ENCODE assay signal across 12 cellular contexts in the genomic region with DNA sequence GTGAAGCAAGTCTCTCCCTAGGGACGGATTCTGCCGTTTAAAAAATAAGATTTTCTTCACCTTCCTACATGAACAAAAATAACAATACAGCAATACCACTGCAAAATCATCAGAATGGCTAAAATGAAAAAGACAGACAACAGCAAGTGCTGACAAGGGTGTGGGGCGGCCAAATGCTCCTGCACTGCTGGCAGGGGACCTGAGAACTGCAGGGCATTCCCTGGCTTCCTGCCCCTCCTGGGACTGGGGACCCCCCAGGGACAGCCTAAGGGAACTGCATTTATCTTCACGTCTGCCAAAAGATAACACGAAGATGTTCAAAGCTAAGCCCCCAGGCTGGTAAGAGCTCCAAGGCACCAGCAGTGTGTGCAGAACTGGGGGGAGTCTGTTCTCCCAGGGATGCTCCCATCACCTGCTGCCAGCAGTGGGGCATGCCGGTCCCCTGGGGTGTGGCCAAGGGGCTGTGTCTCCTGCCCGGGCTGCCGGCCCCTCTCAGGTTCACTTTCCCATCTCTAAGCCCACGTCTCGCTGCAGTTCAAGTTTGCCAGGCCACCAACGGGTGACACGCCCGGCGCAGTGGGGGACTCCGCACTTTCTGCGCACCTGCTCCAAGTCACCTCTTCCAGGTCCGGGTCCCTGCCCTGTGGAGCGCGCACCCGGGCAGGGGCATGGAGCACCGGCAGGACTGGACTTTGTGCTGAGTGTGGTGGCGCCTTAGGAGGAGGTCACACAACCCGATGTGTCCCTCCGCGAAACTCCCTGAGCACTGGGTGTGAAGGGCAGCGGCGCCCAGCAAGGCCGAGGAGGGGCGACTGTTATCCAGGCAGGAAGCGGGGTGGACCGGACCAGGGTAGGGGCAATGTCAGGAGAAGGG. TPM values are rescaled to one million over a fixed set of nuclear protein-coding genes. Genes with fewer than 3 reads are reported as not detected.
DNase-seq lines count a peak whose midpoint lies in the region; ATAC-seq lines count a peak whose summit lies in the region.
"Had no signal": no experiment of that assay in that cellular context is flagged by ENCODE, and none has a peak within 500 bp of the region (broad histone marks: within the 10 kb centered on the region; RNA-seq: fewer than 3 reads in every experiment).

No MANE protein-coding gene starts in this region.

- H3K27ac Mint-ChIP-seq in T-cell, result peak overlapping the region in 1 of 2 donors; percentile 64
- H3K27ac Mint-ChIP-seq: WTC11 had no signal

- H3K27me3 Mint-ChIP-seq in T-cell, result peaks cover 10 to 51% of the 10 kb centered on the region in 2 donors

- no peaks in the 10 kb centered on the region for H3K36me3 Mint-ChIP-seq in T-cell
- H3K36me3 Mint-ChIP-seq: WTC11 had no signal

- peak overlapping the region; percentile 0 to 73 (median 20) for H3K9ac ChIP-seq in skeletal muscle tissue (ENCODE audit: low read depth in 1 of 3, low read length in 3 of 3)

- peaks cover 0 to 10% (median 8%) of the 10 kb centered on the region in 3 donors for H3K4me1 ChIP-seq in skeletal muscle tissue (ENCODE audit: control insufficient read depth in 3 of 3, insufficient read depth in 3 of 3, low read length in 3 of 3)

- peaks cover 12 to 16% (median 16%) of the 10 kb centered on the region in 3 donors for H3K4me1 Mint-ChIP-seq in T-cell

- peaks cover 35 to 51% (median 45%) of the 10 kb centered on the region in 3 donors for H3K27me3 ChIP-seq in skeletal muscle tissue (ENCODE audit: control insufficient read depth in 3 of 3, insufficient read depth in 3 of 3, low read length in 3 of 3)

- peak overlapping the region in 2 of 3 donors; percentile 49 to 60 for H3K4me3 Mint-ChIP-seq in T-cell
- H3K4me3 Mint-ChIP-seq: WTC11 had no signal

- CTCF ChIA-PET in T-cell (lab: Charles Lee), result no interaction called here

- ATAC-seq in T-cell (replicated peaks in 1 of 4) (peak in 1 of 4 experiments; percentile 25), left lobe of liver (peak; percentile 11), HG03039 (IDR thresholded peaks at IDR 0.05; ENCODE audit: unreplicated experiment) (no peak), HG03469 (IDR thresholded peaks at IDR 0.05; ENCODE audit: unreplicated experiment) (no peak)
- ATAC-seq: WTC11 had no signal

- H3K9me3 Mint-ChIP-seq in T-cell, result no peaks in the 10 kb centered on the region
- H3K9me3 Mint-ChIP-seq: WTC11 had no signal

- peak overlapping the region; percentile 77 for H3K27ac ChIP-seq in skeletal muscle tissue (ENCODE audit: low read depth, low read length)

- no peaks in the 10 kb centered on the region for H3K9me3 ChIP-seq in skeletal muscle tissue (ENCODE audit: control insufficient read depth in 3 of 3, low read length in 3 of 3)
- H3K9me3 ChIP-seq: adrenal gland had no signal

- POLR2A ChIA-PET in T-cell (lab: Charles Lee), result no interaction called here

- H3K4me3 ChIP-seq in skeletal muscle tissue (ENCODE audit: low read length in 3 of 3), result peak overlapping the region in 2 of 3 donors; percentile 14 to 54

- DNase-seq in COLO668 (lab: John Stamatoyannopoulos, UW; ENCODE audit: unreplicated experiment) (peak; percentile 16), T-cell (no peak), left lobe of liver (ENCODE audit: low spot score) (no peak), SKM-1 treated with dmso at 0.1 percent for 144 hours (lab: John Stamatoyannopoulos, UW; ENCODE audit: unreplicated experiment) (no peak), NCI-H748 (lab: John Stamatoyannopoulos, UW; ENCODE audit: unreplicated experiment) (no peak)
- DNase-seq: NCI-H1092 treated with DMSO at 0.1 percent for 48 hours, NCI-H446 had no signal

- peaks cover 0 to 3% (median 0%) of the 10 kb centered on the region in 3 donors for H3K36me3 ChIP-seq in skeletal muscle tissue (ENCODE audit: control insufficient read depth in 3 of 3, insufficient read depth in 3 of 3, low read length in 3 of 3)
- H3K36me3 ChIP-seq: adrenal gland had no signal

RNA-seq across cellular contexts. Expression of gene EGFL7, which starts 4.5 kb away (rescaled TPM):
- total RNA-seq in T-cell, result 1 to 10 TPM in 3 of 5 donors, under 1 TPM in 2; 0.43 to 1.9 (median 1.1) TPM
- 42.3 TPM for total RNA-seq in left lobe of liver
- 51.7 TPM for total RNA-seq in skeletal muscle tissue

RNA-seq across cellular contexts. Expression of gene AGPAT2, which starts 29.0 kb away (rescaled TPM):
- total RNA-seq in T-cell, result 10 to 100 TPM in 4 of 5 donors, 1 to 10 TPM in 1; 6.5 to 13.0 (median 12.1) TPM
- total RNA-seq in left lobe of liver, result 213 TPM
- total RNA-seq in skeletal muscle tissue, result 27.1 TPM

RNA-seq across cellular contexts. Expression of gene DIPK1B, which starts 54.2 kb away (rescaled TPM):
- total RNA-seq in T-cell (1 to 10 TPM in 1 of 5 donors, under 1 TPM in 4; 0.25 to 2.1 (median 0.77) TPM), left lobe of liver (3.0 TPM), skeletal muscle tissue (11.0 TPM)

Comparison
In these comparisons a context has a peak if more than half of its experiments do, and no peak if none do; other contexts are left out.
1. RNA of gene EGFL7, which starts 4.5 kb away (total RNA-seq): 51.7 TPM in skeletal muscle tissue (single experiment) and 42.3 TPM in left lobe of liver (single experiment); 0.43 to 1.9 TPM in T-cell; every median in the first group is over 10 times any median in the second.